In genomic region chr20:37944456-37944981, GRCh38 we compare ENCODE assay signal across 12 cellular contexts. TPM values are rescaled to one million over a fixed set of nuclear protein-coding genes. Genes with fewer than 3 reads are reported as not detected.
A peak's percentile ranks its signal among the peaks of the same experiment; 100 is the strongest.
DNase-seq lines count a peak whose midpoint lies in the region; ATAC-seq lines count a peak whose summit lies in the region.
"Had no signal": no experiment of that assay in that cellular context is flagged by ENCODE, and none has a peak within 500 bp of the region (broad histone marks: within the 10 kb centered on the region; RNA-seq: fewer than 3 reads in every experiment).

No MANE protein-coding gene starts in this region.

- H3K4me2 ChIP-seq in mesenchymal stem cell (ENCODE audit: low read length, poor library complexity, severe bottlenecking) = no peak overlapping the region
- H3K4me2 ChIP-seq: BLaER1 had no signal

- no peaks in the 10 kb centered on the region for H3K4me1 ChIP-seq in mesenchymal stem cell (ENCODE audit: control insufficient read depth, insufficient read depth, low read depth, low read length)

- H3K36me3 Mint-ChIP-seq in stimulated activated memory B cell treated with anti-CD40 and anti-IgM and Interleukin-4, amounts not matched to agents 10 μg/mL and 1 μg/mL and 100 μg/mL, for 72 hours = peaks cover 12% of the 10 kb centered on the region

- peaks cover 12% of the 10 kb centered on the region for H3K9me3 Mint-ChIP-seq in stimulated activated memory B cell treated with anti-CD40 and anti-IgM and Interleukin-4, amounts not matched to agents 10 μg/mL and 1 μg/mL and 100 μg/mL, for 72 hours

- H2BK12ac ChIP-seq in mesenchymal stem cell (ENCODE audit: low read length in 2 of 2) = no peak overlapping the region

- no peaks in the 10 kb centered on the region for H3K79me1 ChIP-seq in mesenchymal stem cell (replicated peaks; ENCODE audit: low read length, poor library complexity, severe bottlenecking)

- no peak overlapping the region for H3K23ac ChIP-seq in mesenchymal stem cell (ENCODE audit: low read length in 2 of 2)

- H3K9ac ChIP-seq in mesenchymal stem cell (ENCODE audit: low read length) = no peak overlapping the region
- H3K9ac ChIP-seq: BLaER1 had no signal

- no peak overlapping the region for H3K18ac ChIP-seq in mesenchymal stem cell (ENCODE audit: low read depth in 1 of 2, low read length in 2 of 2)

- H2AFZ ChIP-seq in mesenchymal stem cell (ENCODE audit: low read depth, low read length) = no peak overlapping the region

- H3K14ac ChIP-seq in mesenchymal stem cell (ENCODE audit: low read length in 2 of 2) = no peak overlapping the region

- no peak overlapping the region for H3K27ac ChIP-seq in mesenchymal stem cell (ENCODE audit: low read length, poor library complexity, severe bottlenecking)
- H3K27ac ChIP-seq: BLaER1 had no signal

- H3K4me3 ChIP-seq in H7 (ENCODE audit: insufficient read depth, low read depth, low read length) = no peak overlapping the region
- H3K4me3 ChIP-seq in mesenchymal stem cell (ENCODE audit: insufficient read depth in 1 of 2, low read depth in 1 of 2, low read length in 2 of 2) = no peak overlapping the region
- H3K4me3 ChIP-seq: BLaER1 had no signal

- H2AK5ac ChIP-seq in mesenchymal stem cell (ENCODE audit: low read length, severe bottlenecking) = no peak overlapping the region

- H4K91ac ChIP-seq in mesenchymal stem cell (ENCODE audit: low read length) = no peak overlapping the region

- peaks cover 24% of the 10 kb centered on the region for H3K27me3 Mint-ChIP-seq in stimulated activated memory B cell treated with anti-CD40 and anti-IgM and Interleukin-4, amounts not matched to agents 10 μg/mL and 1 μg/mL and 100 μg/mL, for 72 hours

- H3K4me1 Mint-ChIP-seq in stimulated activated memory B cell treated with anti-CD40 and anti-IgM and Interleukin-4, amounts not matched to agents 10 μg/mL and 1 μg/mL and 100 μg/mL, for 72 hours = no peaks in the 10 kb centered on the region
- H3K4me1 Mint-ChIP-seq: CD8-positive, alpha-beta memory T cell had no signal

- no peak overlapping the region for H3K4ac ChIP-seq in mesenchymal stem cell (ENCODE audit: low read depth in 1 of 2, low read length in 2 of 2)

- peak; percentile 1 for DNase-seq in AG08396 (ENCODE audit: low spot score)
- peak; percentile 35 for DNase-seq in H7
- DNase-seq in ecto neural progenitor cell (ENCODE audit: low spot score) = peak; percentile 47
- DNase-seq in stimulated activated naive CD4-positive, alpha-beta T cell treated with Interleukin-2 at 50 U/mL for 16 hours (lab: John Stamatoyannopoulos, UW) = no peak
- DNase-seq in kidney tubule cell (ENCODE audit: low spot score) = no peak
- no peak for DNase-seq in mesenchymal stem cell
- DNase-seq: CD8-positive, alpha-beta memory T cell; NCI-H187 treated with DMSO at 0.1 percent for 48 hours; SIG-M5 had no signal

- H3K36me3 ChIP-seq in H7 (replicated peaks; ENCODE audit: control insufficient read depth, insufficient read depth, low read length) = no peaks in the 10 kb centered on the region
- no peaks in the 10 kb centered on the region for H3K36me3 ChIP-seq in mesenchymal stem cell (ENCODE audit: control insufficient read depth in 1 of 2, insufficient read depth in 2 of 2, low read depth in 1 of 2, low read length in 2 of 2)
- H3K36me3 ChIP-seq: BLaER1 had no signal

- 86% methylated on average over 11 of the region's 11 CpGs for WGBS in mesenchymal stem cell

- H3K27me3 ChIP-seq in H7 (ENCODE audit: control insufficient read depth, insufficient read depth, low read length) (no peaks in the 10 kb centered on the region), mesenchymal stem cell (ENCODE audit: control insufficient read depth in 1 of 2, insufficient read depth in 1 of 2, low read length in 2 of 2) (peaks cover 12 to 40% of the 10 kb centered on the region in 2 experiments)
- H3K27me3 ChIP-seq: BLaER1 had no signal

- peak; percentile 42 for ATAC-seq in stimulated activated memory B cell treated with anti-CD40 and anti-IgM and Interleukin-4, amounts not matched to agents 10 μg/mL and 1 μg/mL and 100 μg/mL, for 72 hours

- H2BK15ac ChIP-seq in mesenchymal stem cell (ENCODE audit: low read depth, poor library complexity, severe bottlenecking) = no peak overlapping the region

- peaks cover 17% of the 10 kb centered on the region for H3K9me3 ChIP-seq in mesenchymal stem cell (ENCODE audit: control insufficient read depth, low read length)

- H2BK5ac ChIP-seq in mesenchymal stem cell (ENCODE audit: low read depth, low read length, poor library complexity, severe bottlenecking) = no peak overlapping the region

- H2BK120ac ChIP-seq in mesenchymal stem cell (ENCODE audit: low read depth, low read length) = no peak overlapping the region

- no peak overlapping the region for H3K4me3 Mint-ChIP-seq in stimulated activated memory B cell treated with anti-CD40 and anti-IgM and Interleukin-4, amounts not matched to agents 10 μg/mL and 1 μg/mL and 100 μg/mL, for 72 hours
- H3K4me3 Mint-ChIP-seq: CD8-positive, alpha-beta memory T cell had no signal

- no peak overlapping the region for H3K27ac Mint-ChIP-seq in stimulated activated memory B cell treated with anti-CD40 and anti-IgM and Interleukin-4, amounts not matched to agents 10 μg/mL and 1 μg/mL and 100 μg/mL, for 72 hours
- H3K27ac Mint-ChIP-seq: CD8-positive, alpha-beta memory T cell had no signal

- no peak overlapping the region for H4K8ac ChIP-seq in mesenchymal stem cell (ENCODE audit: low read length)

RNA-seq across cellular contexts. Expression of gene VSTM2L, which starts 41.6 kb away (rescaled TPM):
- 2.7 and 5.8 TPM in 2 replicates for total RNA-seq in H7 (2014; rRNA removed; shearing (Covaris generic))
- 2.1 TPM for polyA plus RNA-seq in mesenchymal stem cell (2013, experiment 1 of 2)
- polyA plus RNA-seq in mesenchymal stem cell (2013, experiment 2 of 2) = 2.4 TPM
- total RNA-seq: CD8-positive, alpha-beta memory T cell; NCI-H460 had no signal
- polyA plus RNA-seq: CD8-positive, alpha-beta memory T cell had no signal

Comparison
In these comparisons a context has a peak if more than half of its experiments do, and no peak if none do; other contexts are left out.
1. DNase-seq: peak in AG08396 (single experiment), H7 (single experiment) and ecto neural progenitor cell (single experiment); none in stimulated activated naive CD4-positive, alpha-beta T cell treated with Interleukin-2 at 50 U/mL for 16 hours (single experiment), kidney tubule cell (single experiment) and mesenchymal stem cell (single experiment).